In the genomic region with DNA sequence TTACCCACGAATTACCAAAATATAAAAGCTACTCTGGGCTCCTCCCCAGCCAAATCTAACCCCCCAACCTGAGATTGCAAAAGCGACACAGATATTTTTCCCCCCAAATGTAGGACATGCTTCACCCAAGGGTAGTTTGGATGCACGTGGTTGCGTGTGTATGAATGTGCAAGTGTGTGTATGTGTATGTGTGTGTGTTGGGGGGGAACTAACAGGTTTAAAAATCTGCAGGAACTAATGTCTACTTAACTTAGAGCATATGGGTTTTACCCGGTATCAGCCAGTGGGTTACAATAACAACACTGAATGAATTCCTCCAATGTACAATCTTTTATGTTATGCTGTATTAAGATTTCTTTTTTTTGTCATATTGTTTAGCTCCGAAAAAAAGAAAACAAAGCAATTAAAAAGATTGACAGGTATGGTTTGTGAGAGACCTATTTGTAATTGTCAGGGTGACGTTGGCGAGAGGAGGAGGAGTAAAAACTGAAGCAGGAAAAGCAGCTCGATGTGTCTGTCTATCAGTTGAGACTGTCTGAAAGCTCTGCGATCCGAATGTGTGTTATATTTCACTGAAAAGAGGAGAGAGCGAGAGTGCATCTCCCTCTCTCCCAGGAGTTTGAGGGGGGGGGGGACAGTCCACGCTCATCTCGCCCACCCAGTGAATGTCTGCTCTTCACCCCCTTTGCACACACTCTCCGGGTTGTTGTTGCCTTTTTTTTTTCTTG, we compare ENCODE assay signal across 1 cellular context.
TF ChIP-seq lines count a peak whose summit lies in the region.

A gene with protein sequence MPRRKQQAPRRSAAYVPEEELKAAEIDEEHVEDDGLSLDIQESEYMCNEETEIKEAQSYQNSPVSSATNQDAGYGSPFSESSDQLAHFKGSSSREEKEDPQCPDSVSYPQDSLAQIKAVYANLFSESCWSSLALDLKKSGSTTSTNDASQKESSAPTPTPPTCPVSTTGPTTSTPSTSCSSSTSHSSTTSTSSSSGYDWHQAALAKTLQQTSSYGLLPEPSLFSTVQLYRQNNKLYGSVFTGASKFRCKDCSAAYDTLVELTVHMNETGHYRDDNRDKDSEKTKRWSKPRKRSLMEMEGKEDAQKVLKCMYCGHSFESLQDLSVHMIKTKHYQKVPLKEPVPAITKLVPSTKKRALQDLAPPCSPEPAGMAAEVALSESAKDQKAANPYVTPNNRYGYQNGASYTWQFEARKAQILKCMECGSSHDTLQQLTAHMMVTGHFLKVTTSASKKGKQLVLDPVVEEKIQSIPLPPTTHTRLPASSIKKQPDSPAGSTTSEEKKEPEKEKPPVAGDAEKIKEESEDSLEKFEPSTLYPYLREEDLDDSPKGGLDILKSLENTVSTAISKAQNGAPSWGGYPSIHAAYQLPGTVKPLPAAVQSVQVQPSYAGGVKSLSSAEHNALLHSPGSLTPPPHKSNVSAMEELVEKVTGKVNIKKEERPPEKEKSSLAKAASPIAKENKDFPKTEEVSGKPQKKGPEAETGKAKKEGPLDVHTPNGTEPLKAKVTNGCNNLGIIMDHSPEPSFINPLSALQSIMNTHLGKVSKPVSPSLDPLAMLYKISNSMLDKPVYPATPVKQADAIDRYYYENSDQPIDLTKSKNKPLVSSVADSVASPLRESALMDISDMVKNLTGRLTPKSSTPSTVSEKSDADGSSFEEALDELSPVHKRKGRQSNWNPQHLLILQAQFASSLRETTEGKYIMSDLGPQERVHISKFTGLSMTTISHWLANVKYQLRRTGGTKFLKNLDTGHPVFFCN (N-terminal part only) (plus strand): TSS at position 524 of the 728 bp plus-strand sequence. CDS start 1,080 bp downstream, outside the sequence.

TF ChIP-seq in SK-N-SH, 30 proteins besides CTCF, POLR2A, EP300 and RAD21 (continued from another document):
- TF ChIP-seq, protein P1, sequence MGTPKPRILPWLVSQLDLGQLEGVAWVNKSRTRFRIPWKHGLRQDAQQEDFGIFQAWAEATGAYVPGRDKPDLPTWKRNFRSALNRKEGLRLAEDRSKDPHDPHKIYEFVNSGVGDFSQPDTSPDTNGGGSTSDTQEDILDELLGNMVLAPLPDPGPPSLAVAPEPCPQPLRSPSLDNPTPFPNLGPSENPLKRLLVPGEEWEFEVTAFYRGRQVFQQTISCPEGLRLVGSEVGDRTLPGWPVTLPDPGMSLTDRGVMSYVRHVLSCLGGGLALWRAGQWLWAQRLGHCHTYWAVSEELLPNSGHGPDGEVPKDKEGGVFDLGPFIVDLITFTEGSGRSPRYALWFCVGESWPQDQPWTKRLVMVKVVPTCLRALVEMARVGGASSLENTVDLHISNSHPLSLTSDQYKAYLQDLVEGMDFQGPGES (IDR thresholded peaks at IDR 0.05; ENCODE audit: low read depth, low read length), result no peak
- TF ChIP-seq GABPA (IDR thresholded peaks at IDR 0.05; ENCODE audit: low read depth), result 0 out of 2 replicates have a peak, but pooled peaks have one; percentile 9
- peak; percentile 73 for TF ChIP-seq POLR2AphosphoS5 (IDR thresholded peaks at IDR 0.05; ENCODE audit: low read depth, low read length)
- peak; percentile 17 for TF ChIP-seq MXI1 (IDR thresholded peaks at IDR 0.05; ENCODE audit: low read depth, low read length)
- TF ChIP-seq RCOR1 (IDR thresholded peaks at IDR 0.05; ENCODE audit: low read length), result 0 out of 2 replicates have a peak, but pooled peaks have one; percentile 14
- no peak for TF ChIP-seq CHD2 (IDR thresholded peaks at IDR 0.05; ENCODE audit: low read length, partially characterized antibody)
- TF ChIP-seq, protein P2, sequence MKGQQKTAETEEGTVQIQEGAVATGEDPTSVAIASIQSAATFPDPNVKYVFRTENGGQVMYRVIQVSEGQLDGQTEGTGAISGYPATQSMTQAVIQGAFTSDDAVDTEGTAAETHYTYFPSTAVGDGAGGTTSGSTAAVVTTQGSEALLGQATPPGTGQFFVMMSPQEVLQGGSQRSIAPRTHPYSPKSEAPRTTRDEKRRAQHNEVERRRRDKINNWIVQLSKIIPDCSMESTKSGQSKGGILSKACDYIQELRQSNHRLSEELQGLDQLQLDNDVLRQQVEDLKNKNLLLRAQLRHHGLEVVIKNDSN (IDR thresholded peaks at IDR 0.05; ENCODE audit: borderline replicate concordance, low read depth), result no peak
- no peak for TF ChIP-seq ELF1 (IDR thresholded peaks at IDR 0.05)
- TF ChIP-seq, protein P3, sequence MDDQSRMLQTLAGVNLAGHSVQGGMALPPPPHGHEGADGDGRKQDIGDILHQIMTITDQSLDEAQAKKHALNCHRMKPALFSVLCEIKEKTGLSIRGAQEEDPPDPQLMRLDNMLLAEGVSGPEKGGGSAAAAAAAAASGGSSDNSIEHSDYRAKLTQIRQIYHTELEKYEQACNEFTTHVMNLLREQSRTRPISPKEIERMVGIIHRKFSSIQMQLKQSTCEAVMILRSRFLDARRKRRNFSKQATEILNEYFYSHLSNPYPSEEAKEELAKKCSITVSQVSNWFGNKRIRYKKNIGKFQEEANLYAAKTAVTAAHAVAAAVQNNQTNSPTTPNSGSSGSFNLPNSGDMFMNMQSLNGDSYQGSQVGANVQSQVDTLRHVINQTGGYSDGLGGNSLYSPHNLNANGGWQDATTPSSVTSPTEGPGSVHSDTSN (IDR thresholded peaks at IDR 0.05), result peak; percentile 91
- no peak for TF ChIP-seq NFIC (IDR thresholded peaks at IDR 0.05; ENCODE audit: borderline replicate concordance)
- no peak for TF ChIP-seq GATA2 (CRISPR knock-in tag; IDR thresholded peaks at IDR 0.05)
- 0 out of 2 replicates have a peak, but pooled peaks have one; percentile 3 for TF ChIP-seq JUND (IDR thresholded peaks at IDR 0.05)
- no peak for TF ChIP-seq NRF1 (IDR thresholded peaks at IDR 0.05; ENCODE audit: low read depth, low read length)
- TF ChIP-seq EZH2phosphoT487 (IDR thresholded peaks at IDR 0.05; ENCODE audit: borderline replicate concordance, low read depth), result no peak
- TF ChIP-seq, protein P4, sequence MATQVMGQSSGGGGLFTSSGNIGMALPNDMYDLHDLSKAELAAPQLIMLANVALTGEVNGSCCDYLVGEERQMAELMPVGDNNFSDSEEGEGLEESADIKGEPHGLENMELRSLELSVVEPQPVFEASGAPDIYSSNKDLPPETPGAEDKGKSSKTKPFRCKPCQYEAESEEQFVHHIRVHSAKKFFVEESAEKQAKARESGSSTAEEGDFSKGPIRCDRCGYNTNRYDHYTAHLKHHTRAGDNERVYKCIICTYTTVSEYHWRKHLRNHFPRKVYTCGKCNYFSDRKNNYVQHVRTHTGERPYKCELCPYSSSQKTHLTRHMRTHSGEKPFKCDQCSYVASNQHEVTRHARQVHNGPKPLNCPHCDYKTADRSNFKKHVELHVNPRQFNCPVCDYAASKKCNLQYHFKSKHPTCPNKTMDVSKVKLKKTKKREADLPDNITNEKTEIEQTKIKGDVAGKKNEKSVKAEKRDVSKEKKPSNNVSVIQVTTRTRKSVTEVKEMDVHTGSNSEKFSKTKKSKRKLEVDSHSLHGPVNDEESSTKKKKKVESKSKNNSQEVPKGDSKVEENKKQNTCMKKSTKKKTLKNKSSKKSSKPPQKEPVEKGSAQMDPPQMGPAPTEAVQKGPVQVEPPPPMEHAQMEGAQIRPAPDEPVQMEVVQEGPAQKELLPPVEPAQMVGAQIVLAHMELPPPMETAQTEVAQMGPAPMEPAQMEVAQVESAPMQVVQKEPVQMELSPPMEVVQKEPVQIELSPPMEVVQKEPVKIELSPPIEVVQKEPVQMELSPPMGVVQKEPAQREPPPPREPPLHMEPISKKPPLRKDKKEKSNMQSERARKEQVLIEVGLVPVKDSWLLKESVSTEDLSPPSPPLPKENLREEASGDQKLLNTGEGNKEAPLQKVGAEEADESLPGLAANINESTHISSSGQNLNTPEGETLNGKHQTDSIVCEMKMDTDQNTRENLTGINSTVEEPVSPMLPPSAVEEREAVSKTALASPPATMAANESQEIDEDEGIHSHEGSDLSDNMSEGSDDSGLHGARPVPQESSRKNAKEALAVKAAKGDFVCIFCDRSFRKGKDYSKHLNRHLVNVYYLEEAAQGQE (IDR thresholded peaks at IDR 0.05; ENCODE audit: low read depth, low read length), result no peak
- no peak for TF ChIP-seq FOXM1 (IDR thresholded peaks at IDR 0.05; ENCODE audit: low read depth)
- TF ChIP-seq, protein P5, sequence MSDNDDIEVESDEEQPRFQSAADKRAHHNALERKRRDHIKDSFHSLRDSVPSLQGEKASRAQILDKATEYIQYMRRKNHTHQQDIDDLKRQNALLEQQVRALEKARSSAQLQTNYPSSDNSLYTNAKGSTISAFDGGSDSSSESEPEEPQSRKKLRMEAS (IDR thresholded peaks at IDR 0.05; ENCODE audit: low read depth), result peak; percentile 21; the same call in 1 of the 2 replicates
- no peak for TF ChIP-seq FOXJ3 (CRISPR knock-in tag; IDR thresholded peaks at IDR 0.05)
- TF ChIP-seq SIN3A (IDR thresholded peaks at IDR 0.05; ENCODE audit: borderline replicate concordance, low read depth, low read length), result peak; percentile 66; the same call in 1 of the 2 replicates
- TF ChIP-seq MEF2A (IDR thresholded peaks at IDR 0.05; ENCODE audit: borderline replicate concordance, low read depth), result no peak
- no peak for TF ChIP-seq RFX5 (IDR thresholded peaks at IDR 0.05; ENCODE audit: low read length)
- TF ChIP-seq SMC3 (IDR thresholded peaks at IDR 0.05; ENCODE audit: low read depth, low read length), result no peak
- TF ChIP-seq RXRA (IDR thresholded peaks at IDR 0.05; ENCODE audit: borderline replicate concordance, low read depth), result no peak
- peak; percentile 83 for TF ChIP-seq TAF1 (IDR thresholded peaks at IDR 0.05; ENCODE audit: borderline replicate concordance, low read depth, low read length)
